9 cellular contexts compared by ENCODE assay signal in the genomic region with DNA sequence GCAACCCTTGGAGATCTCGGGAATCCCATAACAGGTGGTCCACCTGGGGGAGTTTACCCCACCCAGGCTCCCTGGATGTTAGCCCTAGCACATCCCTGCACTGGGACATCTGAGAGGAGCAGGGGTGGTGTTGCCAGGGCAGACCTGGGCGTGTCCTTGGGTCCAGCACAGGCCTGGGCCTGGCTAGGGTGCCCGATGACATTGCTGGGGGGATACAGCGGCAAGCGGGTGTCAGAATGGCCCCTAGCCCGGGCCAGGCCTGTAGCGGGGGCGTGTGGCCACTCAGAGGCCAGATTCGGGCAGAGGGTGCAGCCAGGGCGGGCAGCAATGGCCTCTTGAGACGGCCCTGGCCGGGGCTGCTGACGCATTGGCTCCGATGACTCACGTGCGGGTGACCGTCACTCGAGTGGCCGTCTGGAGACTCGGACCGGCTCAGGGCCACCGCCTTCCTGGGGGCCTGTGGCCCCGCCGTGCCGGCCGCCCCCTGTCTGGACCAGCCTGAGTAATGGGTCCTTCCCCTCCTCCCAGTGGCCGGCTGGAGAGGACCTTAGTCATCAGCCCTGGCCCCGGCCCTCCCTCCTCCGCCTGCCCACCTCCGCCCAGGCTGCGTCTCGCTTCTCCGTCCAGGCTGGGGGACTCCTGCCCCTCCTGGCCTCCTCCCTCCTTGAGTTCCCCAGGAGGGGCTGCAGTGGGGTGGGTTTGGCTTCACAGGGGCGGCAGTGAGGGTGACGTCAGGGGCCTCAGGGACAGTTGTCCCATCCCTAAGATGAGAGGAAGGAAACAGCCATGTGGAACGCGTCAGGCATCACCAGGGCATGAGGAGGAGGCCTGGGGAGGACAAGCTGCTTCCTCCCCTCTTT. TPM values are rescaled to one million over a fixed set of nuclear protein-coding genes. Genes with fewer than 3 reads are reported as not detected.
DNase-seq lines count a peak whose midpoint lies in the region; ATAC-seq, FAIRE-seq and TF ChIP-seq lines count a peak whose summit lies in the region.
"Had no signal": no experiment of that assay in that cellular context is flagged by ENCODE, and none has a peak within 500 bp of the region (broad histone marks: within the 10 kb centered on the region; RNA-seq: fewer than 3 reads in every experiment).

No MANE protein-coding gene starts in this region.

- peak overlapping the region; percentile 58 for H3K18ac ChIP-seq in neuronal stem cell (ENCODE audit: low read length)

- no peak overlapping the region for H3K9ac ChIP-seq in neuronal stem cell (ENCODE audit: low read depth, low read length, poor library complexity)

- no peak overlapping the region for H4K8ac ChIP-seq in neuronal stem cell (ENCODE audit: low read depth, low read length)

- TF ChIP-seq CTCF in cardiac fibroblast (IDR thresholded peaks at IDR 0.05; ENCODE audit: low read depth, low read length): no peak

- no peak overlapping the region for H2BK15ac ChIP-seq in neuronal stem cell (ENCODE audit: low read length)

- H2BK12ac ChIP-seq in neuronal stem cell (ENCODE audit: low read length): no peak overlapping the region

- peaks cover 28 to 38% (median 38%) of the 10 kb centered on the region in 3 donors for H3K4me1 Mint-ChIP-seq in T-cell

- no peak overlapping the region for H2AFZ ChIP-seq in neuronal stem cell (ENCODE audit: low read length)

- CTCF ChIA-PET in T-cell (lab: Charles Lee): no interaction called here

- ATAC-seq in T-cell (replicated peaks in 1 of 4): no peak

- H3K36me3 Mint-ChIP-seq in T-cell: no peaks in the 10 kb centered on the region
- H3K36me3 Mint-ChIP-seq: type B pancreatic cell had no signal

- H2BK120ac ChIP-seq in neuronal stem cell (ENCODE audit: low read depth, low read length): no peak overlapping the region

- H3K4ac ChIP-seq in neuronal stem cell (ENCODE audit: low read length): peak overlapping the region; percentile 28

- H3K27ac ChIP-seq in neuronal stem cell (replicated peaks; ENCODE audit: low read length) (no peak overlapping the region), small intestine (ENCODE audit: low read depth in 1 of 2, low read length in 1 of 2) (peak overlapping the region in 1 of 2 donors; percentile 64)

- no peak overlapping the region for H3K27ac Mint-ChIP-seq in T-cell
- H3K27ac Mint-ChIP-seq: type B pancreatic cell had no signal

- H3K9me3 ChIP-seq in neuronal stem cell (replicated peaks in 1 of 2; ENCODE audit: control insufficient read depth in 2 of 2, insufficient read depth in 1 of 2, low read depth in 1 of 2, low read length in 2 of 2) (no peaks in the 10 kb centered on the region), small intestine (ENCODE audit: control insufficient read depth, low read depth) (no peaks in the 10 kb centered on the region)

- peaks cover 7% of the 10 kb centered on the region for H3K79me1 ChIP-seq in neuronal stem cell (ENCODE audit: low read depth, low read length)

- H3K36me3 ChIP-seq in neuronal stem cell (replicated peaks in 1 of 2; ENCODE audit: control insufficient read depth in 2 of 2, insufficient read depth in 2 of 2, low read length in 2 of 2) (peaks cover 2 to 4% of the 10 kb centered on the region in 2 donors), small intestine (ENCODE audit: control insufficient read depth in 2 of 2, insufficient read depth in 2 of 2, low read length in 2 of 2) (no peaks in the 10 kb centered on the region)

- no peaks in the 10 kb centered on the region for H3K27me3 Mint-ChIP-seq in T-cell
- H3K27me3 Mint-ChIP-seq: type B pancreatic cell had no signal

- FAIRE-seq in small intestine (lab: Jason Lieb, UNC): no peak

- H3K4me3 Mint-ChIP-seq in T-cell: no peak overlapping the region
- H3K4me3 Mint-ChIP-seq: type B pancreatic cell had no signal

- peak; percentile 81 for DNase-seq in EL
- peak; percentile 67 to 74 for DNase-seq in cardiac fibroblast (ENCODE audit: low read depth in 2 of 2)
- no peak for DNase-seq in neuronal stem cell (ENCODE audit: low spot score)
- no peak for DNase-seq in T-cell
- DNase-seq in small intestine: no peak
- DNase-seq in HuH-7.5 (ENCODE audit: low spot score): no peak
- DNase-seq: central memory CD4-positive, alpha-beta T cell had no signal

- H3K27me3 ChIP-seq in neuronal stem cell (ENCODE audit: control insufficient read depth in 3 of 3, insufficient read depth in 3 of 3, low read depth in 1 of 3, low read length in 3 of 3) (no peaks in the 10 kb centered on the region), small intestine (ENCODE audit: control insufficient read depth in 2 of 2, insufficient read depth in 2 of 2, low read length in 2 of 2) (no peaks in the 10 kb centered on the region)

- H3K4me1 ChIP-seq in neuronal stem cell (ENCODE audit: control insufficient read depth in 2 of 2, insufficient read depth in 1 of 2, low read depth in 1 of 2, low read length in 2 of 2): peaks cover 38 to 39% of the 10 kb centered on the region in 2 donors
- no peaks in the 10 kb centered on the region for H3K4me1 ChIP-seq in small intestine (ENCODE audit: control insufficient read depth in 2 of 2, insufficient read depth in 1 of 2, low read depth in 1 of 2, low read length in 1 of 2)

- no peaks in the 10 kb centered on the region for H3K9me3 Mint-ChIP-seq in T-cell
- H3K9me3 Mint-ChIP-seq: nephron, type B pancreatic cell had no signal

- POLR2A ChIA-PET in T-cell (lab: Charles Lee): no interaction called here

- H2BK5ac ChIP-seq in neuronal stem cell (ENCODE audit: low read length): peak overlapping the region; percentile 20

- H3K4me2 ChIP-seq in neuronal stem cell (ENCODE audit: insufficient read depth, low read length, poor library complexity, severe bottlenecking): no peak overlapping the region

- no CpG with 5 or more reads among the region's 37 CpGs for WGBS in neuronal stem cell (ENCODE audit: extremely low coverage in 2 of 2, insufficient read length in 2 of 2, insufficient replicate concordance in 1 of 2), 2 donors
- WGBS in small intestine, 3 donors: 84 to 92% (median 84%) methylated on average over 32 to 37 of the region's 37 CpGs

- no peak overlapping the region for H4K91ac ChIP-seq in neuronal stem cell (ENCODE audit: low read depth, low read length, poor library complexity)

- no peak overlapping the region for H3K14ac ChIP-seq in neuronal stem cell (ENCODE audit: low read length)

- peak overlapping the region; percentile 73 for H2AK5ac ChIP-seq in neuronal stem cell (ENCODE audit: low read depth, low read length)

- H3K4me3 ChIP-seq in cardiac fibroblast (replicated peaks in 1 of 2; ENCODE audit: low read depth in 2 of 2, low read length in 2 of 2) (no peak overlapping the region), neuronal stem cell (ENCODE audit: low read length in 2 of 2) (no peak overlapping the region), small intestine (ENCODE audit: low read depth in 1 of 2, low read length in 2 of 2) (no peak overlapping the region)

- peak overlapping the region; percentile 47 for H3K23ac ChIP-seq in neuronal stem cell (ENCODE audit: low read depth, low read length, poor library complexity)

RNA-seq across cellular contexts. Expression of gene CRTC1, which starts 23.2 kb away (rescaled TPM):
- polyA plus RNA-seq in neuronal stem cell (2013, experiment 1 of 2): 17.4 TPM
- 17.8 TPM for polyA plus RNA-seq in neuronal stem cell (2013, experiment 2 of 2)
- 10 to 100 TPM; 19.6 to 26.9 (median 25.0) TPM for total RNA-seq in T-cell
- polyA plus RNA-seq in small intestine: 1 to 10 TPM; 5.8 to 7.3 (median 6.2) TPM

RNA-seq across cellular contexts. Expression of gene KLHL26, which starts 23.5 kb away (rescaled TPM):
- polyA plus RNA-seq in neuronal stem cell (2013, experiment 1 of 2): 3.8 TPM
- 4.4 TPM for polyA plus RNA-seq in neuronal stem cell (2013, experiment 2 of 2)
- 10 to 100 TPM in 4 of 5 donors, 1 to 10 TPM in 1; 8.8 to 16.4 (median 14.1) TPM for total RNA-seq in T-cell
- polyA plus RNA-seq in small intestine: 1 to 10 TPM; 1.6 to 4.7 (median 2.2) TPM

RNA-seq across cellular contexts. Expression of gene TMEM59L, which starts 47.6 kb away (rescaled TPM):
- 7.1 TPM for polyA plus RNA-seq in neuronal stem cell (2013, experiment 1 of 2)
- polyA plus RNA-seq in neuronal stem cell (2013, experiment 2 of 2): 6.4 TPM
- under 1 TPM in 2 of 5 donors, not detected in 3; 0.38 to 0.40 TPM for total RNA-seq in T-cell
- polyA plus RNA-seq in small intestine: 1 to 10 TPM in 2 of 3 donors, not detected in 1; 1.6 to 8.5 TPM

RNA-seq across cellular contexts. Expression of gene CRLF1, which starts 53.7 kb away (rescaled TPM):
- polyA plus RNA-seq in neuronal stem cell (2013, experiment 1 of 2): 0.24 TPM
- polyA plus RNA-seq in neuronal stem cell (2013, experiment 2 of 2): 0.33 TPM
- under 1 TPM in 2 of 5 donors, not detected in 3; 0.56 to 0.73 TPM for total RNA-seq in T-cell
- 10 to 100 TPM in 1 of 3 donors, 1 to 10 TPM in 1, not detected in 1; 6.5 to 22.3 TPM for polyA plus RNA-seq in small intestine

Comparison
In these comparisons a context has a peak if more than half of its experiments do, and no peak if none do; other contexts are left out.
1. DNase-seq: peak in EL (single experiment) and cardiac fibroblast (2 of 2); none in neuronal stem cell (single experiment), T-cell (0 of 34), small intestine (single experiment) and HuH-7.5 (single experiment).